1 cellular context compared by ENCODE assay signal in the genomic region with DNA sequence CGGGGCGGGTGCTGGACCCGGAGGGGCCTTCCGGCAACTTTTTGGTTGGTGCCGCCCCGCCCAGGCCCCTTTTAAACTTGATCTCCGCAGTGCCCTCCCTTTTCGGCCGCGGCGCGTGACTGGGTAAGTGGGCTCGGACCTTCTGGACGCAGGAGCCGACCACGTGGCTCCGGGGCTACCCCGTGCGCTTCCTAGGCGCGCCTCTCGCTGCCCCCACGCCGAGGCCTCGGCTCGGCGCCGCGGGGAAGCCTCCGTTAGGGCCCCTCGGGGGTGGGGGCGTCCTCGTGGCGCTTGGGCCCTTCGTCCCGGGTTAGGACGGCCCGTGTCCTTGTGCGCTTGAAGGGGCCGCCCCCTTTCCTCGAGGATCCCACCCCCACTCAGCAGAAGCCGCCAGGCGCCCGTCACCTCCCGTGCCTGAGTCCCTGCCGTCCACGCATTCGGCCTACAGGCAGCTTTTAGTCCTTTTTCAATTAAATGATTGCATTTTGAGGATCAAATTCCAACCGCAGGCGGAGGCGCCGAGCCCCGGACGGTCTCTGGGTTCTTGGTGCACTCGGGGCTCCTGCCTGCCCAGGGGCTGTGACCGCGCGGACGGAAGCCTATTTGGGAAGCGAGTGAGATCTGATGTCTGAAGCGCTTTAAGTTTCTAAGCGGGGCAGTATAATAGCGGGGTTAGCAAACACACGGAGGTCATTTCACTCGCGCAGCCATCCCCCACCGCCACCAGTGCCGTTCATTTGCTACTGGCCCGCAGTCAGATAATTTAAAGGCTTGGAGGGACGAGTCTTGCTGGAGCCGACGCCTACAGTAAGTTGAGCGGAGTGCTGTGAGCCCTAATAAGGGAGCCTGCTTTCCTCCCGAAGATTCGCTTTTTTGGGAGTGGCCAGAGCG.
TF ChIP-seq lines count a peak whose summit lies in the region.

No MANE protein-coding gene starts in this region.

TF ChIP-seq in K562, 482 proteins besides CTCF, POLR2A, EP300 and RAD21 (continued from another document and continues in another):
- TF ChIP-seq THRB (CRISPR knock-in tag; conservative IDR thresholded peaks at IDR 0.05), result no peak
- peak; percentile 5; the same call in 1 of the 2 replicates for TF ChIP-seq CTBP1 (IDR thresholded peaks at IDR 0.05; ENCODE audit: borderline replicate concordance)
- TF ChIP-seq, protein P1, sequence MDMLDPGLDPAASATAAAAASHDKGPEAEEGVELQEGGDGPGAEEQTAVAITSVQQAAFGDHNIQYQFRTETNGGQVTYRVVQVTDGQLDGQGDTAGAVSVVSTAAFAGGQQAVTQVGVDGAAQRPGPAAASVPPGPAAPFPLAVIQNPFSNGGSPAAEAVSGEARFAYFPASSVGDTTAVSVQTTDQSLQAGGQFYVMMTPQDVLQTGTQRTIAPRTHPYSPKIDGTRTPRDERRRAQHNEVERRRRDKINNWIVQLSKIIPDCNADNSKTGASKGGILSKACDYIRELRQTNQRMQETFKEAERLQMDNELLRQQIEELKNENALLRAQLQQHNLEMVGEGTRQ (CRISPR knock-in tag; IDR thresholded peaks at IDR 0.05), result peak; percentile 82
- TF ChIP-seq BCOR (IDR thresholded peaks at IDR 0.05), result peak; percentile 26; the same call in 1 of the 2 replicates
- peak; percentile 87 for TF ChIP-seq POLR2H (tag; IDR thresholded peaks at IDR 0.05; ENCODE audit: low read depth)
- no peak for TF ChIP-seq ZNF282 (CRISPR knock-in tag; IDR thresholded peaks at IDR 0.05)
- TF ChIP-seq FOS (IDR thresholded peaks at IDR 0.05; ENCODE audit: extremely low read depth, insufficient read length), result no peak
- TF ChIP-seq LCOR (CRISPR knock-in tag; IDR thresholded peaks at IDR 0.05), result peak; percentile 91
- no peak for TF ChIP-seq ZNF140 (CRISPR knock-in tag; IDR thresholded peaks at IDR 0.05)
- no peak for TF ChIP-seq KDM1A (IDR thresholded peaks at IDR 0.05)
- no peak for TF ChIP-seq PURB (CRISPR knock-in tag; IDR thresholded peaks at IDR 0.05; ENCODE audit: low read depth)
- TF ChIP-seq SMAD1 (IDR thresholded peaks at IDR 0.05; ENCODE audit: low read depth, low read length, partially characterized antibody), result peak; percentile 77
- TF ChIP-seq SIN3A (IDR thresholded peaks at IDR 0.05; ENCODE audit: borderline replicate concordance in 2 of 2, control insufficient read depth in 1 of 2, low read depth in 2 of 2, low read length in 2 of 2), result peak in 1 of 2 experiments; percentile 68; a peak in 1 of 4 replicates
- TF ChIP-seq, protein P2, sequence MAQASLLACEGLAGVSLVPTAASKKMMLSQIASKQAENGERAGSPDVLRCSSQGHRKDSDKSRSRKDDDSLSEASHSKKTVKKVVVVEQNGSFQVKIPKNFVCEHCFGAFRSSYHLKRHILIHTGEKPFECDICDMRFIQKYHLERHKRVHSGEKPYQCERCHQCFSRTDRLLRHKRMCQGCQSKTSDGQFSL (CRISPR knock-in tag; IDR thresholded peaks at IDR 0.05), result peak; percentile 91
- TF ChIP-seq, protein P2 (tag; IDR thresholded peaks at IDR 0.05), result peak in 1 of 2 experiments; percentile 71; a peak in 2 of 4 replicates
- no peak for TF ChIP-seq ZNF354B (CRISPR knock-in tag; IDR thresholded peaks at IDR 0.05)
- peak; percentile 84 for TF ChIP-seq ZNF407 (IDR thresholded peaks at IDR 0.05; ENCODE audit: low read depth)
- 0 out of 2 replicates have a peak, but pooled peaks have one; percentile 13 for TF ChIP-seq NCOR1 (IDR thresholded peaks at IDR 0.05)
- TF ChIP-seq ZNF75A (CRISPR knock-in tag; IDR thresholded peaks at IDR 0.05), result peak; percentile 12; the same call in 1 of the 2 replicates
- TF ChIP-seq GTF2E2 (tag; IDR thresholded peaks at IDR 0.05), result peak; percentile 90
- TF ChIP-seq, protein P3, sequence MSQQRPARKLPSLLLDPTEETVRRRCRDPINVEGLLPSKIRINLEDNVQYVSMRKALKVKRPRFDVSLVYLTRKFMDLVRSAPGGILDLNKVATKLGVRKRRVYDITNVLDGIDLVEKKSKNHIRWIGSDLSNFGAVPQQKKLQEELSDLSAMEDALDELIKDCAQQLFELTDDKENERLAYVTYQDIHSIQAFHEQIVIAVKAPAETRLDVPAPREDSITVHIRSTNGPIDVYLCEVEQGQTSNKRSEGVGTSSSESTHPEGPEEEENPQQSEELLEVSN (IDR thresholded peaks at IDR 0.05; ENCODE audit: borderline replicate concordance in 1 of 2, extremely low read depth in 1 of 2, insufficient read depth in 1 of 2, insufficient read length in 1 of 2, low read depth in 1 of 2, low read length in 1 of 2, poor library complexity in 1 of 2, severe bottlenecking in 1 of 2), result peak; percentile 91 to 96
- peak; percentile 50; the same call in 1 of the 2 replicates for TF ChIP-seq ZNF263 (CRISPR knock-in tag; IDR thresholded peaks at IDR 0.05; ENCODE audit: borderline replicate concordance)
- TF ChIP-seq, protein P4, sequence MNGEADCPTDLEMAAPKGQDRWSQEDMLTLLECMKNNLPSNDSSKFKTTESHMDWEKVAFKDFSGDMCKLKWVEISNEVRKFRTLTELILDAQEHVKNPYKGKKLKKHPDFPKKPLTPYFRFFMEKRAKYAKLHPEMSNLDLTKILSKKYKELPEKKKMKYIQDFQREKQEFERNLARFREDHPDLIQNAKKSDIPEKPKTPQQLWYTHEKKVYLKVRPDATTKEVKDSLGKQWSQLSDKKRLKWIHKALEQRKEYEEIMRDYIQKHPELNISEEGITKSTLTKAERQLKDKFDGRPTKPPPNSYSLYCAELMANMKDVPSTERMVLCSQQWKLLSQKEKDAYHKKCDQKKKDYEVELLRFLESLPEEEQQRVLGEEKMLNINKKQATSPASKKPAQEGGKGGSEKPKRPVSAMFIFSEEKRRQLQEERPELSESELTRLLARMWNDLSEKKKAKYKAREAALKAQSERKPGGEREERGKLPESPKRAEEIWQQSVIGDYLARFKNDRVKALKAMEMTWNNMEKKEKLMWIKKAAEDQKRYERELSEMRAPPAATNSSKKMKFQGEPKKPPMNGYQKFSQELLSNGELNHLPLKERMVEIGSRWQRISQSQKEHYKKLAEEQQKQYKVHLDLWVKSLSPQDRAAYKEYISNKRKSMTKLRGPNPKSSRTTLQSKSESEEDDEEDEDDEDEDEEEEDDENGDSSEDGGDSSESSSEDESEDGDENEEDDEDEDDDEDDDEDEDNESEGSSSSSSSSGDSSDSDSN (IDR thresholded peaks at IDR 0.05; ENCODE audit: borderline replicate concordance in 1 of 2, low read depth in 2 of 2, low read length in 2 of 2), result peak in 1 of 2 experiments; percentile 53; a peak in 1 of 4 replicates
- TF ChIP-seq ZHX1 (conservative IDR thresholded peaks at IDR 0.05; ENCODE audit: low read length), result no peak
- no peak for TF ChIP-seq SMARCB1 (IDR thresholded peaks at IDR 0.05; ENCODE audit: insufficient read length, low read depth)
- no peak for TF ChIP-seq ID3 (CRISPR knock-in tag; IDR thresholded peaks at IDR 0.05)
- peak; percentile 64 for TF ChIP-seq ID3 (tag; IDR thresholded peaks at IDR 0.05)
- TF ChIP-seq FOXJ2 (tag; IDR thresholded peaks at IDR 0.05), result peak; percentile 49
- TF ChIP-seq CBX2 (IDR thresholded peaks at IDR 0.05; ENCODE audit: insufficient read depth, low read length, poor library complexity, severe bottlenecking), result no peak
- TF ChIP-seq BRD4 (IDR thresholded peaks at IDR 0.05), result peak; percentile 86; the same call in 1 of the 2 replicates
